ENCODE assay signal across 18 cellular contexts in genomic region chr18:76943542-76944339, GRCh38.
DNase-seq lines count a peak whose midpoint lies in the region; ATAC-seq and TF ChIP-seq lines count a peak whose summit lies in the region.
"Had no signal": no experiment of that assay in that cellular context is flagged by ENCODE, and none has a peak within 500 bp of the region (broad histone marks: within the 10 kb centered on the region; RNA-seq: fewer than 3 reads in every experiment).

No MANE protein-coding gene starts in this region.

- TF ChIP-seq EP300 in suprapubic skin (IDR thresholded peaks at IDR 0.05) = no peak

- intact Hi-C loops in left lung (cut with DNase I) = no loop called here

- no peak for TF ChIP-seq CTCF in VCaP (conservative IDR thresholded peaks at IDR 0.05)
- TF ChIP-seq CTCF in left lung (IDR thresholded peaks at IDR 0.05) = no peak
- no peak for TF ChIP-seq CTCF in suprapubic skin (IDR thresholded peaks at IDR 0.05)

- H3K9me3 ChIP-seq in left lung (no peaks in the 10 kb centered on the region), suprapubic skin (no peaks in the 10 kb centered on the region)
- H3K9me3 ChIP-seq: HAP-1, tibial artery had no signal

- H3K27me3 ChIP-seq in left lung (no peaks in the 10 kb centered on the region), suprapubic skin (no peaks in the 10 kb centered on the region)
- H3K27me3 ChIP-seq: tibial artery had no signal

- no peak overlapping the region for H3K4me3 ChIP-seq in left lung
- H3K4me3 ChIP-seq in suprapubic skin = no peak overlapping the region
- H3K4me3 ChIP-seq: HAP-1, tibial artery had no signal

- H3K36me3 ChIP-seq in left lung (peaks cover 0 to 35% of the 10 kb centered on the region in 2 donors), suprapubic skin (peaks cover 42% of the 10 kb centered on the region)

- H3K4me1 ChIP-seq in left lung (peaks cover 0 to 9% of the 10 kb centered on the region in 2 donors), suprapubic skin (no peaks in the 10 kb centered on the region)
- H3K4me1 ChIP-seq: HAP-1, tibial artery had no signal

- H3K27ac ChIP-seq in VCaP = peak overlapping the region; percentile 36
- H3K27ac ChIP-seq in left lung = peak overlapping the region; percentile 29 to 41
- peak overlapping the region; percentile 24 for H3K27ac ChIP-seq in suprapubic skin
- H3K27ac ChIP-seq: 22Rv1, tibial artery, WERI-Rb-1 had no signal

- ATAC-seq in left lung (peak; percentile 96), HG03039 (IDR thresholded peaks at IDR 0.05; ENCODE audit: unreplicated experiment) (no peak), GM18858 (IDR thresholded peaks at IDR 0.05; ENCODE audit: unreplicated experiment) (no peak)

- DNase-seq in NCI-H748 (lab: John Stamatoyannopoulos, UW; ENCODE audit: unreplicated experiment) (peak; percentile 26), NCI-H748 treated with DMSO at 0.1 percent for 48 hours (lab: John Stamatoyannopoulos, UW) (no peak), left lung (peak; percentile 73 to 83), suprapubic skin (ENCODE audit: low spot score in 2 of 2) (peak in 1 of 2 donors; percentile 83)
- no peak for DNase-seq in activated CD4-positive, CD25-positive, alpha-beta regulatory T cell (lab: John Stamatoyannopoulos, UW)
- DNase-seq: activated T-cell treated with anti-CD3 and anti-CD28 coated beads, Interleukin-2, amount 50 U/mL, for 1 hour; DMS79; NCI-H146; NCI-H524 treated with DMSO at 0.1 percent for 48 hours; retina; SHP77 treated with DMSO at 0.1 percent for 48 hours; WERI-Rb-1 had no signal

- WGBS in suprapubic skin = 64% methylated on average over 6 of the region's 6 CpGs

- TF ChIP-seq POLR2A in suprapubic skin (IDR thresholded peaks at IDR 0.05) = no peak

Comparison
In these comparisons a context has a peak if more than half of its experiments do, and no peak if none do; other contexts are left out.
1. DNase-seq: peak in NCI-H748 (single experiment) and left lung (2 of 2); none in NCI-H748 treated with DMSO at 0.1 percent for 48 hours (single experiment) and activated CD4-positive, CD25-positive, alpha-beta regulatory T cell (0 of 4).
2. Peak in every context shown above with its lines, with median percentiles within 50 percentile points of each other: H3K27ac ChIP-seq.